Comparison of ENCODE assay signal across 8 cellular contexts in genomic region chr3:184185461-184186183, GRCh38. TPM values are rescaled to one million over a fixed set of nuclear protein-coding genes. Genes with fewer than 3 reads are reported as not detected.
DNase-seq lines count a peak whose midpoint lies in the region; ATAC-seq, FAIRE-seq and TF ChIP-seq lines count a peak whose summit lies in the region.

No MANE protein-coding gene starts in this region.

- H3K36me3 ChIP-seq in right atrium auricular region (peaks cover 67% of the 10 kb centered on the region), psoas muscle (ENCODE audit: insufficient read depth in 1 of 2, low read depth in 1 of 2) (peaks cover 30 to 79% of the 10 kb centered on the region in 2 donors)

- no peaks in the 10 kb centered on the region for H3K27me3 Mint-ChIP-seq in T-helper 17 cell

- H3K27ac ChIP-seq in right atrium auricular region, result peak overlapping the region; percentile 84 to 92
- peak overlapping the region; percentile 92 for H3K27ac ChIP-seq in psoas muscle

- TF ChIP-seq CTCF in right atrium auricular region (IDR thresholded peaks at IDR 0.05), result no peak
- TF ChIP-seq CTCF in psoas muscle (IDR thresholded peaks at IDR 0.05), result no peak

- peak; percentile 97 for DNase-seq in NCI-H1694 treated with DMSO at 0.1 percent for 48 hours (lab: John Stamatoyannopoulos, UW)
- DNase-seq in T-helper 17 cell, result peak; percentile 98 to 100 (median 100)
- peak; percentile 88 to 100 (median 98) for DNase-seq in anterior cingulate cortex (lab: John Stamatoyannopoulos, UW)
- DNase-seq in right atrium auricular region (ENCODE audit: low spot score), result peak; percentile 99
- DNase-seq in psoas muscle, result peak; percentile 99 to 100
- DNase-seq in urothelium cell line (ENCODE audit: low spot score), result peak; percentile 99

- H3K4me1 ChIP-seq in right atrium auricular region (peaks cover 0 to 32% of the 10 kb centered on the region in 2 donors), psoas muscle (peaks cover 26% of the 10 kb centered on the region)

- H3K36me3 Mint-ChIP-seq in T-helper 17 cell (ENCODE audit: low read depth), result peaks cover 5% of the 10 kb centered on the region

- H3K4me3 ChIP-seq in right atrium auricular region (peak overlapping the region; percentile 73 to 74), psoas muscle (peak overlapping the region; percentile 93)

- ATAC-seq in GM18499 (IDR thresholded peaks at IDR 0.05; ENCODE audit: insufficient read depth, unreplicated experiment), result peak; percentile 92
- peak; percentile 93 for ATAC-seq in HG02938 (IDR thresholded peaks at IDR 0.05; ENCODE audit: unreplicated experiment)
- ATAC-seq in T-helper 17 cell, result peak; percentile 94
- peak; percentile 96 to 98 (median 96) for ATAC-seq in psoas muscle

- H3K9me3 ChIP-seq in T-helper 17 cell (ENCODE audit: control insufficient read depth, low read length, poor library complexity, severe bottlenecking), result no peaks in the 10 kb centered on the region
- H3K9me3 ChIP-seq in right atrium auricular region, result no peaks in the 10 kb centered on the region
- H3K9me3 ChIP-seq in psoas muscle, result no peaks in the 10 kb centered on the region

- H3K27me3 ChIP-seq in right atrium auricular region, result no peaks in the 10 kb centered on the region
- H3K27me3 ChIP-seq in psoas muscle (ENCODE audit: insufficient read depth in 3 of 3, low read length in 2 of 3), result no peaks in the 10 kb centered on the region

- H3K4me3 Mint-ChIP-seq in T-helper 17 cell, result peak overlapping the region; percentile 96

- 1% methylated on average over 54 to 55 of the region's 55 CpGs for WGBS in psoas muscle, 3 donors

- FAIRE-seq in urothelium cell line (lab: Jason Lieb, UNC), result peak; percentile 59

- intact Hi-C loops in psoas muscle (cut with DNase I), result loop anchor here (1.0 to 2.0 kb wide), 2 partner anchors 10 to 63 kb away; partner anchors contain the start of genes ALG3 (in 2 of the 2) and EEF1AKMT4 (in 2 of the 2)

- H3K27ac Mint-ChIP-seq in T-helper 17 cell, result peak overlapping the region; percentile 96

- H3K4me1 Mint-ChIP-seq in T-helper 17 cell, result peaks cover 33% of the 10 kb centered on the region

RNA-seq across cellular contexts. Expression of gene ABCF3, which starts 0.4 kb away (rescaled TPM):
- total RNA-seq in T-helper 17 cell (100 to 1,000 TPM; 118 to 120 TPM), right atrium auricular region (10 to 100 TPM; 42.8 to 47.9 TPM), psoas muscle (10 to 100 TPM; 44.1 to 93.0 (median 72.7) TPM)
- polyA plus RNA-seq in psoas muscle, result 100 to 1,000 TPM in 1 of 3 donors, 10 to 100 TPM in 2; 68.5 to 108 (median 79.3) TPM

RNA-seq across cellular contexts. Expression of gene AP2M1, which starts 11.0 kb away (rescaled TPM):
- total RNA-seq in T-helper 17 cell (100 to 1,000 TPM; 120 to 164 TPM), right atrium auricular region (100 to 1,000 TPM; 183 to 235 TPM), psoas muscle (100 to 1,000 TPM; 157 to 178 (median 165) TPM)
- polyA plus RNA-seq in psoas muscle, result 100 to 1,000 TPM; 166 to 299 (median 285) TPM

RNA-seq across cellular contexts. Expression of gene DVL3, which starts 30.4 kb away (rescaled TPM):
- total RNA-seq in T-helper 17 cell (10 to 100 TPM; 31.5 to 42.9 TPM), right atrium auricular region (10 to 100 TPM; 43.5 to 66.1 TPM), psoas muscle (10 to 100 TPM; 46.7 to 57.2 (median 47.7) TPM)
- 10 to 100 TPM; 32.3 to 57.6 (median 36.1) TPM for polyA plus RNA-seq in psoas muscle

RNA-seq across cellular contexts. Expression of gene VWA5B2, which starts 43.8 kb away (rescaled TPM):
- total RNA-seq in T-helper 17 cell, result not detected
- not detected for total RNA-seq in right atrium auricular region
- under 1 TPM in 1 of 4 donors, not detected in 3; 0.26 TPM for total RNA-seq in psoas muscle
- under 1 TPM; 0.03 to 0.06 (median 0.04) TPM for polyA plus RNA-seq in psoas muscle

RNA-seq across cellular contexts. Expression of gene EIF2B5, which starts 50.5 kb away (rescaled TPM):
- 10 to 100 TPM; 49.5 to 53.8 TPM for total RNA-seq in T-helper 17 cell
- total RNA-seq in right atrium auricular region, result 10 to 100 TPM; 19.6 to 24.3 TPM
- total RNA-seq in psoas muscle, result 10 to 100 TPM; 44.0 to 55.1 (median 50.0) TPM
- 100 to 1,000 TPM in 1 of 3 donors, 10 to 100 TPM in 2; 61.4 to 101 (median 80.3) TPM for polyA plus RNA-seq in psoas muscle

Comparison
In these comparisons a context has a peak if more than half of its experiments do, and no peak if none do; other contexts are left out.
1. Peak in every context shown above with its lines: DNase-seq, ATAC-seq, H3K4me3 ChIP-seq and H3K27ac ChIP-seq.